Comparison of ENCODE assay signal across 1 cellular context in the genomic region with DNA sequence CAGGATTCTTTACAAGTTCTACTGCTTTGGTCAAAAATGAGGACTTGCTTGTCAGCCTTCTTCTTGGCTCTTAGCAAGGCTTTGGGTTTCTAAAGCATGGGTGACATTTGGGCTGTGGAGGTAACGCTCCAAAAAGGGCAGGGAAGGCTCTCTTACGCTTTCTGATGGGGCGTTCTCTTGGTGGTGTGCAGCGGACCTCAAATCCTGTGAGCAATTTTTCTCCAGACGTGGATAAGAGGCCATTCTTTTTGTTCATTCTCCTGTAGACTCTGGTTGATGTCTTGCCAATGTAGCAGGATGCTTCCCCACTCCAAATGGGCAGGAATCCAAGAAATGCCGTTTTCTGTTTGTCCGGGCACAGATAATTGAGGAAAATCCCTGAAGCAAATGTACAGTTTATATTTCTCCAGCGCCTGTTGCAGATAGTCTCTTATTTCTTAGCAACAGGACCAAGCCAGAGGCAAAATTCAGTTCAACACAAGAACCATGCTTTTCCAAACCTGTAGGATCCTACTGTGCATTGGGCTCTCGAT.
TF ChIP-seq lines count a peak whose summit lies in the region.

No MANE protein-coding gene starts in this region.

TF ChIP-seq in SK-N-SH treated with all-trans-retinoic acid at 6 μM for 48 hours, 23 proteins besides CTCF, POLR2A, EP300 and RAD21 (continued from another document):
- TF ChIP-seq, protein P1, sequence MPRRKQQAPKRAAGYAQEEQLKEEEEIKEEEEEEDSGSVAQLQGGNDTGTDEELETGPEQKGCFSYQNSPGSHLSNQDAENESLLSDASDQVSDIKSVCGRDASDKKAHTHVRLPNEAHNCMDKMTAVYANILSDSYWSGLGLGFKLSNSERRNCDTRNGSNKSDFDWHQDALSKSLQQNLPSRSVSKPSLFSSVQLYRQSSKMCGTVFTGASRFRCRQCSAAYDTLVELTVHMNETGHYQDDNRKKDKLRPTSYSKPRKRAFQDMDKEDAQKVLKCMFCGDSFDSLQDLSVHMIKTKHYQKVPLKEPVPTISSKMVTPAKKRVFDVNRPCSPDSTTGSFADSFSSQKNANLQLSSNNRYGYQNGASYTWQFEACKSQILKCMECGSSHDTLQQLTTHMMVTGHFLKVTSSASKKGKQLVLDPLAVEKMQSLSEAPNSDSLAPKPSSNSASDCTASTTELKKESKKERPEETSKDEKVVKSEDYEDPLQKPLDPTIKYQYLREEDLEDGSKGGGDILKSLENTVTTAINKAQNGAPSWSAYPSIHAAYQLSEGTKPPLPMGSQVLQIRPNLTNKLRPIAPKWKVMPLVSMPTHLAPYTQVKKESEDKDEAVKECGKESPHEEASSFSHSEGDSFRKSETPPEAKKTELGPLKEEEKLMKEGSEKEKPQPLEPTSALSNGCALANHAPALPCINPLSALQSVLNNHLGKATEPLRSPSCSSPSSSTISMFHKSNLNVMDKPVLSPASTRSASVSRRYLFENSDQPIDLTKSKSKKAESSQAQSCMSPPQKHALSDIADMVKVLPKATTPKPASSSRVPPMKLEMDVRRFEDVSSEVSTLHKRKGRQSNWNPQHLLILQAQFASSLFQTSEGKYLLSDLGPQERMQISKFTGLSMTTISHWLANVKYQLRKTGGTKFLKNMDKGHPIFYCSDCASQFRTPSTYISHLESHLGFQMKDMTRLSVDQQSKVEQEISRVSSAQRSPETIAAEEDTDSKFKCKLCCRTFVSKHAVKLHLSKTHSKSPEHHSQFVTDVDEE (CRISPR knock-in tag; IDR thresholded peaks at IDR 0.05): no peak
TF ChIP-seq in SK-N-SH treated with all-trans-retinoic acid at 6 μM for 48 hours: peak in this region for 0.
